ENCODE assay signal across 11 cellular contexts in genomic region chr9:117232266-117232665, GRCh38.
DNase-seq lines count a peak whose midpoint lies in the region.
"Had no signal": no experiment of that assay in that cellular context is flagged by ENCODE, and none has a peak within 500 bp of the region (broad histone marks: within the 10 kb centered on the region; RNA-seq: fewer than 3 reads in every experiment).

No MANE protein-coding gene starts in this region.

- DNase-seq in NCI-H82 (lab: John Stamatoyannopoulos, UW) (peak; percentile 30), NCI-H82 treated with DMSO at 0.1 percent for 48 hours (lab: John Stamatoyannopoulos, UW; ENCODE audit: unreplicated experiment) (no peak), NCI-H446 treated with DMSO at 0.1 percent for 48 hours (lab: John Stamatoyannopoulos, UW) (peak; percentile 71), cerebellar cortex (ENCODE audit: low spot score) (peak; percentile 91), mesenteric fat pad (ENCODE audit: low spot score) (no peak), NCI-H2081 (lab: John Stamatoyannopoulos, UW) (no peak), SIG-M5 treated with dmso at 0.1 percent for 504 hours (lab: John Stamatoyannopoulos, UW; ENCODE audit: unreplicated experiment) (no peak)
- no peak for DNase-seq in activated CD8-positive, alpha-beta memory T cell treated with anti-CD3 and anti-CD28 coated beads, Interleukin-2, amount 50 U/mL, for 48 hours
- DNase-seq: Caco-2; CD8-positive, alpha-beta memory T cell; H7 had no signal

Comparison
In these comparisons a context has a peak if more than half of its experiments do, and no peak if none do; other contexts are left out.
1. DNase-seq: peak in NCI-H82 (single experiment), NCI-H446 treated with DMSO at 0.1 percent for 48 hours (single experiment) and cerebellar cortex (single experiment); none in NCI-H82 treated with DMSO at 0.1 percent for 48 hours (single experiment), activated CD8-positive, alpha-beta memory T cell treated with anti-CD3 and anti-CD28 coated beads, Interleukin-2, amount 50 U/mL, for 48 hours (single experiment), mesenteric fat pad (single experiment), NCI-H2081 (0 of 2) and SIG-M5 treated with dmso at 0.1 percent for 504 hours (single experiment).